ENCODE assay signal across 3 cellular contexts in genomic region chr19:2057484-2058469, GRCh38.
TF ChIP-seq lines count a peak whose summit lies in the region.

No MANE protein-coding gene starts in this region.

TF ChIP-seq in SK-N-SH, 30 proteins besides CTCF, POLR2A, EP300 and RAD21:
- TF ChIP-seq RFX5 (IDR thresholded peaks at IDR 0.05; ENCODE audit: low read length) (no peak), FOXM1 (IDR thresholded peaks at IDR 0.05; ENCODE audit: low read depth) (no peak), MAX (IDR thresholded peaks at IDR 0.05; ENCODE audit: low read depth) (no peak), RXRA (IDR thresholded peaks at IDR 0.05; ENCODE audit: borderline replicate concordance, low read depth) (no peak), MEF2A (IDR thresholded peaks at IDR 0.05; ENCODE audit: borderline replicate concordance, low read depth) (no peak), USF1 (IDR thresholded peaks at IDR 0.05; ENCODE audit: borderline replicate concordance, low read depth) (no peak), ELF1 (IDR thresholded peaks at IDR 0.05) (no peak), CHD2 (IDR thresholded peaks at IDR 0.05; ENCODE audit: low read length, partially characterized antibody) (no peak), USF2 (IDR thresholded peaks at IDR 0.05; ENCODE audit: borderline replicate concordance, low read depth, low read length) (no peak), MXI1 (IDR thresholded peaks at IDR 0.05; ENCODE audit: low read depth, low read length) (no peak), SMC3 (IDR thresholded peaks at IDR 0.05; ENCODE audit: low read depth, low read length) (no peak), ZBTB33 (IDR thresholded peaks at IDR 0.05; ENCODE audit: borderline replicate concordance, low read depth) (no peak), NRF1 (IDR thresholded peaks at IDR 0.05; ENCODE audit: low read depth, low read length) (no peak), TEAD4 (IDR thresholded peaks at IDR 0.05; ENCODE audit: borderline replicate concordance, insufficient read depth) (no peak)

TF ChIP-seq in SK-N-SH treated with all-trans-retinoic acid at 6 μM for 48 hours, 23 proteins besides CTCF, POLR2A, EP300 and RAD21:
- TF ChIP-seq PPARA (CRISPR knock-in tag; IDR thresholded peaks at IDR 0.05; ENCODE audit: borderline replicate concordance) = no peak
- no peak for TF ChIP-seq ZNF8 (CRISPR knock-in tag; IDR thresholded peaks at IDR 0.05)
- no peak for TF ChIP-seq ZFP30 (CRISPR knock-in tag; IDR thresholded peaks at IDR 0.05)
- no peak for TF ChIP-seq TSHZ2 (CRISPR knock-in tag; IDR thresholded peaks at IDR 0.05)
- TF ChIP-seq POU6F1 (CRISPR knock-in tag; IDR thresholded peaks at IDR 0.05; ENCODE audit: borderline replicate concordance, low read depth) = no peak
- no peak for TF ChIP-seq RARB (CRISPR knock-in tag; IDR thresholded peaks at IDR 0.05)
- no peak for TF ChIP-seq ZFP3 (CRISPR knock-in tag; IDR thresholded peaks at IDR 0.05)
- TF ChIP-seq PATZ1 (CRISPR knock-in tag; IDR thresholded peaks at IDR 0.05; ENCODE audit: borderline replicate concordance) = no peak
- no peak for TF ChIP-seq SNAI2 (CRISPR knock-in tag; IDR thresholded peaks at IDR 0.05)
- no peak for TF ChIP-seq ZC3H10 (CRISPR knock-in tag; IDR thresholded peaks at IDR 0.05)
- TF ChIP-seq ESRRG (CRISPR knock-in tag; IDR thresholded peaks at IDR 0.05) = no peak
- no peak for TF ChIP-seq BACH2 (CRISPR knock-in tag; IDR thresholded peaks at IDR 0.05; ENCODE audit: borderline replicate concordance)
- no peak for TF ChIP-seq TCF4 (CRISPR knock-in tag; IDR thresholded peaks at IDR 0.05; ENCODE audit: borderline replicate concordance)
- no peak for TF ChIP-seq ZNF565 (CRISPR knock-in tag; conservative IDR thresholded peaks at IDR 0.05; ENCODE audit: low read depth)
- TF ChIP-seq ARNTL (CRISPR knock-in tag; IDR thresholded peaks at IDR 0.05; ENCODE audit: borderline replicate concordance, low read depth) = no peak
- no peak for TF ChIP-seq CREB5 (CRISPR knock-in tag; IDR thresholded peaks at IDR 0.05; ENCODE audit: low read depth)
- TF ChIP-seq TOX (CRISPR knock-in tag; IDR thresholded peaks at IDR 0.05; ENCODE audit: borderline replicate concordance) = no peak
TF ChIP-seq in SK-N-SH treated with all-trans-retinoic acid at 6 μM for 48 hours: peak in this region for 0.

TF ChIP-seq in HepG2, 621 proteins besides CTCF, POLR2A, EP300 and RAD21 (continues in another document):
- TF ChIP-seq ZMYM4 (CRISPR knock-in tag; IDR thresholded peaks at IDR 0.05) (no peak), CENPX (CRISPR knock-in tag; IDR thresholded peaks at IDR 0.05) (no peak), USF2 (IDR thresholded peaks at IDR 0.05; ENCODE audit: low read depth, low read length) (no peak), USF2 (CRISPR knock-in tag; IDR thresholded peaks at IDR 0.05; ENCODE audit: borderline replicate concordance) (no peak), ZSCAN29 (CRISPR knock-in tag; conservative IDR thresholded peaks at IDR 0.05) (no peak), ZFP82 (CRISPR knock-in tag; IDR thresholded peaks at IDR 0.05; ENCODE audit: borderline replicate concordance) (no peak), MYPOP (CRISPR knock-in tag; IDR thresholded peaks at IDR 0.05) (no peak), ZNF724P (CRISPR knock-in tag; IDR thresholded peaks at IDR 0.05; ENCODE audit: borderline replicate concordance) (no peak), ZNF746 (CRISPR knock-in tag; IDR thresholded peaks at IDR 0.05) (no peak), HNRNPL (IDR thresholded peaks at IDR 0.05; ENCODE audit: low read depth, low read length) (peak; percentile 55; the same call in 1 of the 2 replicates), NCOA5 (CRISPR knock-in tag; IDR thresholded peaks at IDR 0.05) (no peak), STAT6 (CRISPR knock-in tag; IDR thresholded peaks at IDR 0.05; ENCODE audit: borderline replicate concordance) (no peak), ZNF292 (CRISPR knock-in tag; IDR thresholded peaks at IDR 0.05; ENCODE audit: borderline replicate concordance, low read depth) (no peak), ZBTB33 (CRISPR knock-in tag; IDR thresholded peaks at IDR 0.05) (0 out of 2 replicates have a peak, but pooled peaks have one; percentile 5), ZNF879 (CRISPR knock-in tag; IDR thresholded peaks at IDR 0.05) (no peak), ZNF572 (CRISPR knock-in tag; IDR thresholded peaks at IDR 0.05) (no peak), UBTF (CRISPR knock-in tag; IDR thresholded peaks at IDR 0.05) (no peak), SNAPC4 (CRISPR knock-in tag; IDR thresholded peaks at IDR 0.05) (no peak), CAMTA2 (CRISPR knock-in tag; IDR thresholded peaks at IDR 0.05; ENCODE audit: borderline replicate concordance) (no peak), EZH2 (conservative IDR thresholded peaks at IDR 0.05; ENCODE audit: low read depth, low read length) (no peak), ZUFSP (CRISPR knock-in tag; IDR thresholded peaks at IDR 0.05; ENCODE audit: borderline replicate concordance) (no peak)
